12 cellular contexts compared by ENCODE assay signal in the genomic region with DNA sequence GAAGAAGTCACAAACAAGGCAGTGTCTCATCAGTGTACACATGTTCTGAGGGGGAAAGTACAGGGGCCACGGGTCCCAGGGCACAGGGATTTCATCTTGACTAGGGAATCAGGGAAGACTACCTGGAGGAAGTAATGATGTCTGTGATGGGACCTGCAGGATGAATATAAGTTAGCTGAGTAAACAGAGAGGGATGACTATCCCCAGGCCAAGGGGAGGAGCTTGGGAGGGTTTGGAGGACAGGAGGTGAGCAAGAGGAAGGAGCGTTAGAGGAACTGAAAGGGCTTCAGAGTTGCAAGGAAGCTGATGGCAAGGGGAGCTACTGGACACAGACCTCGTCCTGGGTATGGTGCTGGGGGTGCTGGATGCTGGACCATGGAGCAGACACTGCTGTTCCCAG. TPM values are rescaled to one million over a fixed set of nuclear protein-coding genes. Genes with fewer than 3 reads are reported as not detected.
DNase-seq lines count a peak whose midpoint lies in the region; ATAC-seq and TF ChIP-seq lines count a peak whose summit lies in the region.
"Had no signal": no experiment of that assay in that cellular context is flagged by ENCODE, and none has a peak within 500 bp of the region (broad histone marks: within the 10 kb centered on the region; RNA-seq: fewer than 3 reads in every experiment).

No MANE protein-coding gene starts in this region.

- peaks cover 12% of the 10 kb centered on the region in 2 donors for H3K36me3 Mint-ChIP-seq in activated naive CD4-positive, alpha-beta T cell treated with anti-CD3 and anti-CD28 coated beads, Interleukin-2, amount 50 U/mL, for 72 hours
- H3K36me3 Mint-ChIP-seq: activated naive CD8-positive, alpha-beta T cell treated with anti-CD3 and anti-CD28 coated beads for 36 hours; CD4-positive, CD25-positive, alpha-beta regulatory T cell had no signal

- no peak for TF ChIP-seq POLR2A in gastroesophageal sphincter (IDR thresholded peaks at IDR 0.05)

- H3K9me2 ChIP-seq in GM23248 (ENCODE audit: insufficient read depth) = no peaks in the 10 kb centered on the region

- H3K4me2 ChIP-seq in GM23248 (ENCODE audit: unreplicated experiment) = no peak overlapping the region

- H3K9ac ChIP-seq in GM23248 = no peak overlapping the region

- H3K27me3 ChIP-seq in GM23248 (replicated peaks; ENCODE audit: insufficient read depth) (no peaks in the 10 kb centered on the region), gastroesophageal sphincter (no peaks in the 10 kb centered on the region)

- in situ Hi-C loops in GM23248 (cut with MboI) = no loop called here

- H3K9me3 ChIP-seq in GM23248 (ENCODE audit: low read depth) (no peaks in the 10 kb centered on the region), gastroesophageal sphincter (no peaks in the 10 kb centered on the region)

- no peak for ATAC-seq in gastroesophageal sphincter
- no peak for ATAC-seq in activated naive CD4-positive, alpha-beta T cell treated with anti-CD3 and anti-CD28 coated beads, Interleukin-2, amount 50 U/mL, for 72 hours
- no peak for ATAC-seq in GM18498 (IDR thresholded peaks at IDR 0.05; ENCODE audit: unreplicated experiment)

- H3K4me3 ChIP-seq in GM23248 (no peak overlapping the region), epithelial cell of esophagus (ENCODE audit: low read length) (no peak overlapping the region), gastroesophageal sphincter (no peak overlapping the region)

- H3K27ac Mint-ChIP-seq in activated naive CD4-positive, alpha-beta T cell treated with anti-CD3 and anti-CD28 coated beads, Interleukin-2, amount 50 U/mL, for 72 hours = peak overlapping the region in 1 of 2 donors; percentile 58
- H3K27ac Mint-ChIP-seq: activated naive CD8-positive, alpha-beta T cell treated with anti-CD3 and anti-CD28 coated beads for 36 hours had no signal

- H3F3A ChIP-seq in GM23248 (ENCODE audit: insufficient read depth) = peaks cover 29% of the 10 kb centered on the region

- DNase-seq in AML-193 (lab: John Stamatoyannopoulos, UW) = peak; percentile 44 to 49
- DNase-seq in GM23248 = peak; percentile 59
- peak; percentile 47 for DNase-seq in RPMI7951 (ENCODE audit: low read depth)
- peak; percentile 84 for DNase-seq in epithelial cell of esophagus (ENCODE audit: low read depth)
- no peak for DNase-seq in activated naive CD4-positive, alpha-beta T cell treated with anti-CD3 and anti-CD28 coated beads, Interleukin-2, amount 50 U/mL, for 72 hours (ENCODE audit: low spot score in 2 of 2)
- no peak for DNase-seq in mesenteric fat pad (ENCODE audit: low spot score)
- DNase-seq: activated CD4-positive, CD25-positive, alpha-beta regulatory T cell; activated naive CD8-positive, alpha-beta T cell treated with anti-CD3 and anti-CD28 coated beads for 36 hours; NCI-H226 had no signal

- peaks cover 53% of the 10 kb centered on the region for H3K4me1 ChIP-seq in GM23248 (ENCODE audit: insufficient read depth)
- H3K4me1 ChIP-seq in gastroesophageal sphincter = peaks cover 0 to 50% (median 9%) of the 10 kb centered on the region in 3 donors

- TF ChIP-seq CTCF in epithelial cell of esophagus (IDR thresholded peaks at IDR 0.05; ENCODE audit: insufficient read depth, low read depth, low read length, missing control alignments) = no peak
- TF ChIP-seq CTCF in gastroesophageal sphincter (IDR thresholded peaks at IDR 0.05) = no peak

- H4K20me1 ChIP-seq in GM23248 (ENCODE audit: insufficient read depth) = no peaks in the 10 kb centered on the region

- TF ChIP-seq EP300 in gastroesophageal sphincter (IDR thresholded peaks at IDR 0.05) = no peak

- H3K9me3 Mint-ChIP-seq in activated naive CD4-positive, alpha-beta T cell treated with anti-CD3 and anti-CD28 coated beads, Interleukin-2, amount 50 U/mL, for 72 hours = no peaks in the 10 kb centered on the region
- H3K9me3 Mint-ChIP-seq: activated naive CD8-positive, alpha-beta T cell treated with anti-CD3 and anti-CD28 coated beads for 36 hours; CD4-positive, CD25-positive, alpha-beta regulatory T cell had no signal

- H3K27ac ChIP-seq in GM23248 = no peak overlapping the region
- no peak overlapping the region for H3K27ac ChIP-seq in gastroesophageal sphincter

- WGBS in GM23248 (ENCODE audit: low coverage in 1 of 2, low lambda C conversion rate in 2 of 2, missing lambda C conversion rate in 2 of 2), 2 experiments = 81% methylated on average over 3 of the region's 3 CpGs
- WGBS in gastroesophageal sphincter (ENCODE audit: low coverage in 1 of 2), 2 donors = 68 to 93% methylated on average over 2 to 3 of the region's 3 CpGs

- H3K79me2 ChIP-seq in GM23248 (ENCODE audit: insufficient read depth) = no peaks in the 10 kb centered on the region

- H3K36me3 ChIP-seq in GM23248 (ENCODE audit: low read depth) (no peaks in the 10 kb centered on the region; the same call in 1 of the 2 replicates), gastroesophageal sphincter (no peaks in the 10 kb centered on the region)

- H2AFZ ChIP-seq in GM23248 = no peak overlapping the region

RNA-seq across cellular contexts. Expression of a gene that starts 56.4 kb away (rescaled TPM):
- 6.2 and 7.2 TPM in 2 replicates for total RNA-seq in GM23248 (2014; rRNA removed; shearing (Covaris generic))
- polyA plus RNA-seq in GM23248 (2016; fragmentation: Nextera tagmentation; extraction: Ambion mirVana) = 7.9 and 8.6 TPM in 2 replicates
- 5.0 and 7.2 TPM in 2 replicates for total RNA-seq in RPMI7951 (2014; rRNA removed; shearing (Covaris generic))
- 10 to 100 TPM; 13.5 to 17.0 (median 16.1) TPM for total RNA-seq in gastroesophageal sphincter
- total RNA-seq in activated naive CD4-positive, alpha-beta T cell treated with anti-CD3 and anti-CD28 coated beads, Interleukin-2, amount 50 U/mL, for 72 hours = 1 to 10 TPM; 6.6 to 9.8 TPM
- total RNA-seq in mesenteric fat pad = 13.4 TPM

Comparison
In these comparisons a context has a peak if more than half of its experiments do, and no peak if none do; other contexts are left out.
1. DNase-seq: peak in AML-193 (2 of 2), GM23248 (single experiment), RPMI7951 (single experiment) and epithelial cell of esophagus (single experiment); none in activated naive CD4-positive, alpha-beta T cell treated with anti-CD3 and anti-CD28 coated beads, Interleukin-2, amount 50 U/mL, for 72 hours (0 of 2) and mesenteric fat pad (single experiment).